Comparison of ENCODE assay signal across 13 cellular contexts in genomic region chr10:2986341-2986933, GRCh38.
A peak's percentile ranks its signal among the peaks of the same experiment; 100 is the strongest.
DNase-seq lines count a peak whose midpoint lies in the region; ATAC-seq, FAIRE-seq and TF ChIP-seq lines count a peak whose summit lies in the region.
"Had no signal": no experiment of that assay in that cellular context is flagged by ENCODE, and none has a peak within 500 bp of the region (broad histone marks: within the 10 kb centered on the region; RNA-seq: fewer than 3 reads in every experiment).

No MANE protein-coding gene starts in this region.

- H3K4me1 ChIP-seq in GM23248 (ENCODE audit: insufficient read depth): peaks cover 13% of the 10 kb centered on the region
- H3K4me1 ChIP-seq in endothelial cell of umbilical vein (ENCODE audit: control insufficient read depth, extremely low read depth, insufficient read depth, low read length): peaks cover 10% of the 10 kb centered on the region

- H3K27ac ChIP-seq in GM23248 (no peak overlapping the region), endothelial cell of umbilical vein (ENCODE audit: insufficient read depth, low read depth, low read length) (no peak overlapping the region), temporal lobe (ENCODE audit: low read depth, low read length) (peak overlapping the region; percentile 13)

- no peak for TF ChIP-seq POLR2A in endothelial cell of umbilical vein (IDR thresholded peaks at IDR 0.05; ENCODE audit: low read depth, low read length)

- peaks cover 4% of the 10 kb centered on the region for H3K4me1 Mint-ChIP-seq in activated CD4-positive, alpha-beta T cell treated with anti-CD3 and anti-CD28 coated beads, Interleukin-2, amount 10 ng/mL, durations not matched to agents 24 days and 14 days
- H3K4me1 Mint-ChIP-seq: nephron had no signal

- peaks cover 19% of the 10 kb centered on the region for H3K27me3 Mint-ChIP-seq in activated CD4-positive, alpha-beta T cell treated with anti-CD3 and anti-CD28 coated beads, Interleukin-2, amount 10 ng/mL, durations not matched to agents 24 days and 14 days

- H3K9me1 ChIP-seq in endothelial cell of umbilical vein (replicated peaks; ENCODE audit: control insufficient read depth, extremely low read depth, insufficient read depth, low read length): no peaks in the 10 kb centered on the region

- in situ Hi-C loops in GM23248 (cut with MboI): no loop called here

- intact Hi-C loops in endothelial cell of umbilical vein (cut with micrococcal nuclease): no loop called here
- intact Hi-C loops in activated CD4-positive, alpha-beta T cell treated with anti-CD3 and anti-CD28 coated beads, Interleukin-2, amount 10 ng/mL, durations not matched to agents 24 days and 14 days (cut with micrococcal nuclease): no loop called here

- H3K9me3 ChIP-seq in GM23248 (ENCODE audit: low read depth) (no peaks in the 10 kb centered on the region), endothelial cell of umbilical vein (replicated peaks; ENCODE audit: control insufficient read depth, insufficient read depth, low read length) (no peaks in the 10 kb centered on the region)

- peak overlapping the region; percentile 66; the same call in 1 of the 2 replicates for H2AFZ ChIP-seq in GM23248
- peak overlapping the region; percentile 5 for H2AFZ ChIP-seq in endothelial cell of umbilical vein (ENCODE audit: low read depth, low read length)

- no peaks in the 10 kb centered on the region for H3K36me3 Mint-ChIP-seq in activated CD4-positive, alpha-beta T cell treated with anti-CD3 and anti-CD28 coated beads, Interleukin-2, amount 10 ng/mL, durations not matched to agents 24 days and 14 days (ENCODE audit: low read depth)
- H3K36me3 Mint-ChIP-seq: activated naive CD8-positive, alpha-beta T cell had no signal

- no peak for TF ChIP-seq CTCF in endothelial cell of umbilical vein (IDR thresholded peaks at IDR 0.05; ENCODE audit: extremely low read depth in 1 of 2, insufficient read depth in 1 of 2, low read depth in 1 of 2, low read length in 2 of 2)

- no peaks in the 10 kb centered on the region for H3K9me3 Mint-ChIP-seq in activated CD4-positive, alpha-beta T cell treated with anti-CD3 and anti-CD28 coated beads, Interleukin-2, amount 10 ng/mL, durations not matched to agents 24 days and 14 days

- H3K27me3 ChIP-seq in GM23248 (replicated peaks; ENCODE audit: insufficient read depth) (peaks cover 3% of the 10 kb centered on the region), endothelial cell of umbilical vein (ENCODE audit: control insufficient read depth in 2 of 2, insufficient read depth in 2 of 2, low read length in 2 of 2) (peaks cover 0 to 4% of the 10 kb centered on the region in 2 experiments)

- H3K9me2 ChIP-seq in GM23248 (ENCODE audit: insufficient read depth): no peaks in the 10 kb centered on the region

- H4K20me1 ChIP-seq in GM23248 (ENCODE audit: insufficient read depth) (no peaks in the 10 kb centered on the region), endothelial cell of umbilical vein (replicated peaks; ENCODE audit: control insufficient read depth, extremely low read depth, insufficient read depth, low read length) (no peaks in the 10 kb centered on the region)

- H3K9ac ChIP-seq in GM23248 (no peak overlapping the region), endothelial cell of umbilical vein (replicated peaks; ENCODE audit: extremely low read depth, insufficient read depth, low read length) (no peak overlapping the region)

- H3K4me3 ChIP-seq in GM23248 (no peak overlapping the region), endothelial cell of umbilical vein (replicated peaks in 1 of 3; ENCODE audit: insufficient read depth in 1 of 3, low read depth in 1 of 3, low read length in 3 of 3) (no peak overlapping the region)

- H3F3A ChIP-seq in GM23248 (ENCODE audit: insufficient read depth): no peaks in the 10 kb centered on the region

- WGBS in GM23248 (ENCODE audit: low coverage in 1 of 2, low lambda C conversion rate in 2 of 2, missing lambda C conversion rate in 2 of 2), 2 experiments: 21 to 23% methylated on average over 12 of the region's 12 CpGs

- POLR2A ChIA-PET in endothelial cell of umbilical vein (lab: Charles Lee): no interaction called here

- FAIRE-seq in endothelial cell of umbilical vein (lab: Jason Lieb, UNC): no peak
- FAIRE-seq: G401.6 had no signal

- DNase-seq in GM23248 (no peak), NCI-H69 (lab: John Stamatoyannopoulos, UW) (peak; percentile 86), endothelial cell of umbilical vein (ENCODE audit: low read depth, low spot score) (no peak), DMS79 treated with DMSO at 0.1 percent for 48 hours (lab: John Stamatoyannopoulos, UW) (no peak)
- no peak for DNase-seq in activated CD4-positive, alpha-beta T cell treated with anti-CD3 and anti-CD28 coated beads, Interleukin-2, amount 10 ng/mL, durations not matched to agents 24 days and 14 days
- DNase-seq: activated CD4-positive, CD25-positive, alpha-beta regulatory T cell; effector CD4-positive, alpha-beta T cell; stimulated activated CD4-positive, alpha-beta T cell treated with anti-CD3 and anti-CD28 coated beads, Interleukin-2, amount 100 ng/mL, for 24 hours had no signal

- H3K36me3 ChIP-seq in GM23248 (ENCODE audit: low read depth) (no peaks in the 10 kb centered on the region), endothelial cell of umbilical vein (ENCODE audit: control insufficient read depth in 2 of 2, extremely low read depth in 1 of 2, insufficient read depth in 2 of 2, low read length in 2 of 2) (no peaks in the 10 kb centered on the region)

- H3K4me3 Mint-ChIP-seq in activated CD4-positive, alpha-beta T cell treated with anti-CD3 and anti-CD28 coated beads, Interleukin-2, amount 10 ng/mL, durations not matched to agents 24 days and 14 days: no peak overlapping the region
- H3K4me3 Mint-ChIP-seq: activated naive CD8-positive, alpha-beta T cell; nephron had no signal

- CTCF ChIA-PET in endothelial cell of umbilical vein (lab: Charles Lee): interaction anchor here (1.2 to 1.8 kb wide), 5 partner anchors 13 to 148 kb away, joined by 3 to 8 read pairs (median 4); no protein-coding TSS in a partner anchor

- no peak for ATAC-seq in GM21717 (IDR thresholded peaks at IDR 0.05; ENCODE audit: unreplicated experiment)

- no peak overlapping the region for H3K4me2 ChIP-seq in GM23248 (ENCODE audit: unreplicated experiment)
- H3K4me2 ChIP-seq in endothelial cell of umbilical vein (ENCODE audit: insufficient read depth, low read length): no peak overlapping the region

- H3K27ac Mint-ChIP-seq in activated CD4-positive, alpha-beta T cell treated with anti-CD3 and anti-CD28 coated beads, Interleukin-2, amount 10 ng/mL, durations not matched to agents 24 days and 14 days: no peak overlapping the region
- H3K27ac Mint-ChIP-seq: activated naive CD8-positive, alpha-beta T cell; nephron had no signal

- no TSS peak for BruUV-seq in endothelial cell of umbilical vein (replicated peaks; lab: Mats Ljungman, UMichigan)

- H3K79me2 ChIP-seq in GM23248 (ENCODE audit: insufficient read depth) (no peaks in the 10 kb centered on the region), endothelial cell of umbilical vein (ENCODE audit: control insufficient read depth, insufficient read depth, low read length) (no peaks in the 10 kb centered on the region)

- dilution Hi-C loops in endothelial cell of umbilical vein (cut with MboI; ENCODE audit: extremely low pct_ligation_motif_present, low sequenced_read_pairs): no loop called here

TF ChIP-seq in endothelial cell of umbilical vein, 7 proteins besides CTCF, POLR2A, EP300 and RAD21:
- TF ChIP-seq FOS (IDR thresholded peaks at IDR 0.05; ENCODE audit: borderline replicate concordance, insufficient read depth, low read length) (no peak), MAX (IDR thresholded peaks at IDR 0.05; ENCODE audit: insufficient read depth, insufficient read length) (no peak), EZH2 (IDR thresholded peaks at IDR 0.05; ENCODE audit: borderline replicate concordance, low read depth, low read length, severe bottlenecking) (no peak), MYC (IDR thresholded peaks at IDR 0.05; ENCODE audit: low read depth, low read length) (no peak), POLR2AphosphoS5 (IDR thresholded peaks at IDR 0.05; ENCODE audit: insufficient read depth, low read depth, low read length) (no peak)
